In genomic region chr2:79946046-79946445, GRCh38 we compare ENCODE assay signal across 9 cellular contexts.
"Had no signal": no experiment of that assay in that cellular context is flagged by ENCODE, and none has a peak within 500 bp of the region (broad histone marks: within the 10 kb centered on the region; RNA-seq: fewer than 3 reads in every experiment).

No MANE protein-coding gene starts in this region.

- H3K4me3 Mint-ChIP-seq: HFFc6, IgD-negative memory B cell had no signal

- H3K4me3 ChIP-seq: GM23248, HAP-1 had no signal

- DNase-seq: GM23248, GOT3, H7, HFFc6 had no signal

- H3K27ac Mint-ChIP-seq: HFFc6, IgD-negative memory B cell had no signal

- ATAC-seq: HCT116, HepG2 had no signal

- H3K9me3 Mint-ChIP-seq: HFFc6 had no signal

- H3K36me3 ChIP-seq: HAP-1 had no signal

- H3K36me3 Mint-ChIP-seq: IgD-negative memory B cell had no signal

- H3K27me3 Mint-ChIP-seq: IgD-negative memory B cell had no signal

- H3K4me1 Mint-ChIP-seq: IgD-negative memory B cell had no signal

- H3K4me1 ChIP-seq: HAP-1 had no signal

- H3K9me3 ChIP-seq: HAP-1 had no signal

- H3K27ac ChIP-seq: GM23248, HL-60 had no signal
